9 cellular contexts compared by ENCODE assay signal in the genomic region with DNA sequence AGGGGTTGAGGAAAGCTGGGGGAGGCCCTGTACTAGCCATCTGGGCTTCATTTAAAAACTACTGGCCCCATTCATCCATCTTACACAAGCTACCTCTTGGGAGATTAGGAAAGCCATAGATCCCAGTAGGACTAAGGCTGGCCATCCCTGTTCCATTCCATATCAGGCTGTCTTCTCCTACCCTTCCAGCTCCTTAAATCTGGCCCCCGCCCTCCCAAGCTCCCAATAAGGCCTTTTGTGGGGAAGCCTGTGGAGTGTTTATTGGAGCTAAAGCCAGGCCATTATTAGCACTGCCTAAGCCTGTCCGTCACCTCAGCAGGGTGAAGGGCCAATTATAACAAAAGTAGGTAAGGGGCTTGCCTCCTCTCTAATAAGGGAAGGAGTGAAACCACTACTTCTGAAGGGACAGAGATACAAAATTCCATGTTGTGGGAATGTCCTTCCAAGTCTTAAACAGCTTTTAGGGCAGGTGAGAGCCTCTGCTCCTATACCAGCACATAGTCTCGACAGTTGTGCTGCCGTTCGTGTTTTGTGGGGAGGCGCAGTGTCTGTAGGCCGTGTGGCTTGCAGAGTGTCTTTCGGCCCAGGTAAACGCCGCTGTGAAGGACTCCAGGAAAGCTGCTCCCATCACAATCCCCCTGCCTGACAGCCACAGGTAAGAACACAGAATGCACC. TPM values are rescaled to one million over a fixed set of nuclear protein-coding genes. Genes with fewer than 3 reads are reported as not detected.
DNase-seq lines count a peak whose midpoint lies in the region; ATAC-seq and TF ChIP-seq lines count a peak whose summit lies in the region.
"Had no signal": no experiment of that assay in that cellular context is flagged by ENCODE, and none has a peak within 500 bp of the region (broad histone marks: within the 10 kb centered on the region; RNA-seq: fewer than 3 reads in every experiment).

No MANE protein-coding gene starts in this region.

- DNase-seq in DND-41 (no peak), RWPE1 (ENCODE audit: low spot score) (no peak), progenitor cell of endocrine pancreas (ENCODE audit: low spot score, unreplicated experiment) (no peak), iPS-NIHi11 (ENCODE audit: low spot score) (no peak), NCI-H748 (lab: John Stamatoyannopoulos, UW; ENCODE audit: unreplicated experiment) (no peak), DMS 273 treated with DMSO at 0.1 percent for 48 hours (lab: John Stamatoyannopoulos, UW) (no peak), glomerular visceral epithelial cell (ENCODE audit: extremely low spot score) (no peak)
- DNase-seq: activated CD4-positive, alpha-beta T cell treated with anti-CD3 and anti-CD28 coated beads, Interleukin-2, amount 50 U/mL, for 48 hours had no signal

- no peak overlapping the region; the same call in 1 of the 2 replicates for H3K27ac ChIP-seq in DND-41 (ENCODE audit: low read length)
- peak overlapping the region; percentile 97 for H3K27ac ChIP-seq in RWPE1
- peak overlapping the region; percentile 96 to 100 for H3K27ac ChIP-seq in esophagus (ENCODE audit: low read depth in 2 of 2, low read length in 1 of 2)

- no peak overlapping the region for H2AFZ ChIP-seq in DND-41 (ENCODE audit: low read depth, low read length)

- H3K9me3 Mint-ChIP-seq in progenitor cell of endocrine pancreas (ENCODE audit: low read depth): no peaks in the 10 kb centered on the region

- POLR2A ChIA-PET in RWPE1 (lab: Yijun Ruan, JAX; ENCODE audit: low non-redundant PET): interaction anchor here (0.6 kb wide), 1 partner anchor 11 kb away, joined by 3 read pairs; no protein-coding TSS in a partner anchor

- H3K9me3 ChIP-seq in DND-41 (ENCODE audit: insufficient read depth, low read length, severe bottlenecking) (no peaks in the 10 kb centered on the region), esophagus (ENCODE audit: control insufficient read depth in 2 of 2, insufficient read depth in 1 of 2, low read depth in 1 of 2, low read length in 1 of 2) (no peaks in the 10 kb centered on the region)

- peak overlapping the region; percentile 89; the same call in 1 of the 2 replicates for H3K9ac ChIP-seq in DND-41 (ENCODE audit: low read depth, low read length)

- peaks cover 31% of the 10 kb centered on the region for H3K4me1 Mint-ChIP-seq in progenitor cell of endocrine pancreas (ENCODE audit: low read depth)

- no peak for ATAC-seq in DND-41 (ENCODE audit: insufficient read depth, low read depth)

- H3K27me3 ChIP-seq in DND-41 (ENCODE audit: insufficient read depth, low read length, poor library complexity) (no peaks in the 10 kb centered on the region), esophagus (ENCODE audit: control insufficient read depth in 1 of 2, insufficient read depth in 2 of 2, low read length in 2 of 2) (no peaks in the 10 kb centered on the region)

- H3K27me3 Mint-ChIP-seq in progenitor cell of endocrine pancreas: no peaks in the 10 kb centered on the region

- peaks cover 72% of the 10 kb centered on the region for H3K36me3 ChIP-seq in DND-41 (ENCODE audit: insufficient read depth, low read length)
- peaks cover 17 to 39% of the 10 kb centered on the region in 2 donors for H3K36me3 ChIP-seq in esophagus (ENCODE audit: control insufficient read depth in 2 of 2, insufficient read depth in 2 of 2, low read length in 1 of 2)

- H3K4me3 ChIP-seq in DND-41 (ENCODE audit: low read depth in 1 of 2, low read length in 2 of 2): 0 out of 4 replicates have a peak overlapping the region, but pooled peaks of 1 of the 2 experiments have one; percentile 69
- H3K4me3 ChIP-seq in esophagus (ENCODE audit: low read depth in 1 of 2, low read length in 2 of 2): peak overlapping the region in 1 of 2 donors; percentile 99

- WGBS in esophagus, 2 donors: 71% methylated on average over 10 of the region's 10 CpGs

- H3K4me1 ChIP-seq in DND-41 (ENCODE audit: insufficient read depth, low read length) (peaks cover 46% of the 10 kb centered on the region), esophagus (ENCODE audit: control insufficient read depth in 2 of 2, insufficient read depth in 2 of 2, low read length in 1 of 2) (peaks cover 5 to 8% of the 10 kb centered on the region in 2 donors)

- peaks cover 37% of the 10 kb centered on the region for H3K36me3 Mint-ChIP-seq in progenitor cell of endocrine pancreas (ENCODE audit: insufficient read depth)

- H3K79me2 ChIP-seq in DND-41 (ENCODE audit: insufficient read depth, low read length): peaks cover 54% of the 10 kb centered on the region

- CTCF ChIA-PET in RWPE1 (lab: Yijun Ruan, JAX): no interaction called here

- peak overlapping the region; percentile 94 for H3K4me3 Mint-ChIP-seq in progenitor cell of endocrine pancreas (ENCODE audit: low read depth)

- peak overlapping the region; percentile 91 for H3K27ac Mint-ChIP-seq in progenitor cell of endocrine pancreas

- TF ChIP-seq CTCF in DND-41 (IDR thresholded peaks at IDR 0.05; ENCODE audit: borderline replicate concordance, extremely low read depth, low read length, poor library complexity, severe bottlenecking): no peak
- no peak for TF ChIP-seq CTCF in RWPE1 (conservative IDR thresholded peaks at IDR 0.05; ENCODE audit: low read depth)
- no peak for TF ChIP-seq CTCF in progenitor cell of endocrine pancreas (IDR thresholded peaks at IDR 0.05; ENCODE audit: unreplicated experiment)

- peak overlapping the region; percentile 78; the same call in 1 of the 2 replicates for H3K4me2 ChIP-seq in DND-41 (ENCODE audit: insufficient read depth, low read length)

- peaks cover 13% of the 10 kb centered on the region for H4K20me1 ChIP-seq in DND-41 (ENCODE audit: insufficient read depth, low read length)

RNA-seq across cellular contexts. Expression of gene MYL6, which starts 3.7 kb away (rescaled TPM):
- polyA plus RNA-seq in esophagus: 1,000 to 10,000 TPM; 1,769 to 2,908 TPM
- total RNA-seq in progenitor cell of endocrine pancreas: 1,155 and 1,178 TPM in 2 replicates

RNA-seq across cellular contexts. Expression of gene MYL6B, which starts 9.4 kb away (rescaled TPM):
- 10 to 100 TPM; 57.3 to 57.7 TPM for polyA plus RNA-seq in esophagus
- total RNA-seq in progenitor cell of endocrine pancreas: 169 and 172 TPM in 2 replicates

RNA-seq across cellular contexts. Expression of gene SMARCC2, which starts 27.5 kb away (rescaled TPM):
- 10 to 100 TPM; 21.4 to 31.4 TPM for polyA plus RNA-seq in esophagus
- total RNA-seq in progenitor cell of endocrine pancreas: 202 and 207 TPM in 2 replicates

RNA-seq across cellular contexts. Expression of gene ESYT1, which starts 33.7 kb away (rescaled TPM):
- 10 to 100 TPM; 15.6 to 36.6 TPM for polyA plus RNA-seq in esophagus
- total RNA-seq in progenitor cell of endocrine pancreas: 102 TPM in 2 replicates

RNA-seq across cellular contexts. Expression of gene ZC3H10, which starts 43.7 kb away (rescaled TPM):
- polyA plus RNA-seq in esophagus: 1 to 10 TPM; 1.4 to 2.2 TPM
- 12.0 and 13.8 TPM in 2 replicates for total RNA-seq in progenitor cell of endocrine pancreas
